Comparison of ENCODE assay signal across 17 cellular contexts in genomic region chr5:10261065-10261464, GRCh38. TPM values are rescaled to one million over a fixed set of nuclear protein-coding genes. Genes with fewer than 3 reads are reported as not detected.
DNase-seq lines count a peak whose midpoint lies in the region; ATAC-seq, FAIRE-seq and TF ChIP-seq lines count a peak whose summit lies in the region.
"Had no signal": no experiment of that assay in that cellular context is flagged by ENCODE, and none has a peak within 500 bp of the region (broad histone marks: within the 10 kb centered on the region; RNA-seq: fewer than 3 reads in every experiment).

No MANE protein-coding gene starts in this region.

- peaks cover 34% of the 10 kb centered on the region for H3K79me2 ChIP-seq in K562 (ENCODE audit: control insufficient read depth, insufficient read depth, low read length)
- H3K79me2 ChIP-seq in HepG2 (ENCODE audit: insufficient read depth, low read length), result peaks cover 8% of the 10 kb centered on the region

- DNase-seq in activated T-cell treated with anti-CD3 and anti-CD28 coated beads, Interleukin-2, amount 50 U/mL, for 24 hours, result no peak
- DNase-seq in activated T-cell treated with anti-CD3 and anti-CD28 coated beads, Interleukin-2, amount 50 U/mL, for 48 hours, result no peak
- DNase-seq in K562 (ENCODE audit: extremely low read depth in 1 of 4, low spot score in 3 of 4), result no peak
- no peak for DNase-seq in HepG2 (ENCODE audit: low spot score)
- DNase-seq in thyroid gland, result no peak
- DNase-seq in NCI-H345 (lab: John Stamatoyannopoulos, UW), result no peak
- DNase-seq in DMS53 (lab: John Stamatoyannopoulos, UW), result no peak
- DNase-seq: 8988T; CD4-positive, alpha-beta memory T cell; DMS153; DMS79 treated with DMSO at 0.1 percent for 48 hours; GF-D8; HCEC 1CT; KBM-7 had no signal

- CTCF ChIA-PET in K562 (lab: Yijun Ruan, JAX; ENCODE audit: low intra/inter-chr PET ratio), result no interaction called here
- CTCF ChIA-PET in HepG2 (lab: Yijun Ruan, JAX; ENCODE audit: low intra/inter-chr PET ratio, low total read pairs), result no interaction called here

- H2AFZ ChIP-seq in K562 (ENCODE audit: low read depth, low read length), result no peak overlapping the region
- H2AFZ ChIP-seq in HepG2 (ENCODE audit: low read length), result no peak overlapping the region

- H3K4me1 ChIP-seq in K562 (replicated peaks in 1 of 2; ENCODE audit: control insufficient read depth in 2 of 2, insufficient read depth in 2 of 2, low read length in 2 of 2) (peaks cover 0 to 6% of the 10 kb centered on the region in 2 experiments; a peak in 2 of 5 replicates), HepG2 (ENCODE audit: insufficient read depth, low read length) (peaks cover 45% of the 10 kb centered on the region), thyroid gland (peaks cover 0 to 27% of the 10 kb centered on the region in 2 donors)
- H3K4me1 ChIP-seq: BLaER1 had no signal

- H3K36me3 ChIP-seq in K562 (ENCODE audit: control insufficient read depth, insufficient read depth, low read length), result peaks cover 100% of the 10 kb centered on the region
- H3K36me3 ChIP-seq in HepG2 (replicated peaks in 1 of 2; ENCODE audit: control insufficient read depth in 1 of 2, insufficient read depth in 2 of 2, low read length in 2 of 2), result peaks cover 45 to 92% of the 10 kb centered on the region in 2 experiments
- peaks cover 78 to 90% of the 10 kb centered on the region in 2 donors for H3K36me3 ChIP-seq in thyroid gland

- intact Hi-C loops in K562 (cut with micrococcal nuclease) (no loop called here), HepG2 (cut with micrococcal nuclease; ENCODE audit: unreplicated experiment) (no loop called here), thyroid gland (cut with DNase I) (no loop called here)

- H3K27me3 ChIP-seq in K562 (ENCODE audit: control insufficient read depth in 2 of 2, insufficient read depth in 2 of 2, low read length in 2 of 2) (no peaks in the 10 kb centered on the region), HepG2 (ENCODE audit: control insufficient read depth in 1 of 2, insufficient read depth in 2 of 2, low read length in 2 of 2) (no peaks in the 10 kb centered on the region), thyroid gland (no peaks in the 10 kb centered on the region)
- H3K27me3 ChIP-seq: BLaER1 had no signal

- TF ChIP-seq POLR2A in K562 (conservative IDR thresholded peaks at IDR 0.05) (peak; percentile 32; the same call in 1 of the 2 replicates), HepG2 (IDR thresholded peaks at IDR 0.05; ENCODE audit: insufficient read depth in 1 of 2, low read depth in 2 of 2, low read length in 2 of 2) (no peak), thyroid gland (IDR thresholded peaks at IDR 0.05) (no peak)

- POLR2A ChIA-PET in K562 (lab: Yijun Ruan, JAX), result interaction anchor here (0.9 to 7.9 kb wide), 5 partner anchors 12 to 154 kb away, joined by 3 to 72 read pairs (median 5); partner anchors contain the start of genes ATPSCKMT and CCT5
- POLR2A ChIA-PET in HepG2 (lab: Yijun Ruan, JAX), result no interaction called here

- peaks cover 99% of the 10 kb centered on the region for H3K36me3 Mint-ChIP-seq in activated T-cell treated with anti-CD3 and anti-CD28 coated beads, Interleukin-2, amount 50 U/mL, for 24 hours (ENCODE audit: low read depth)

- TF ChIP-seq RAD21 in K562 (CRISPR knock-in tag; conservative IDR thresholded peaks at IDR 0.05 in 1 of 2, IDR thresholded peaks at IDR 0.05 in 1 of 2), result no peak
- TF ChIP-seq RAD21 in HepG2 (CRISPR knock-in tag; IDR thresholded peaks at IDR 0.05), result no peak

- ATAC-seq in K562 (no peak), HepG2 (no peak), GM21381 (IDR thresholded peaks at IDR 0.05; ENCODE audit: unreplicated experiment) (no peak)

- in situ Hi-C loops in K562 (cut with MboI), result no loop called here
- in situ Hi-C loops in HepG2 (cut with HindIII; ENCODE audit: extremely low pct_ligation_motif_present, low pct_unique_long_range_greater_than_20kb), result no loop called here

- WGBS in K562 (ENCODE audit: insufficient coverage, low coverage, missing lambda C conversion rate), result 85% methylated on average over 9 of the region's 9 CpGs
- WGBS in HepG2 (ENCODE audit: low lambda C conversion rate), result 89% methylated on average over 9 of the region's 9 CpGs
- WGBS in thyroid gland, 2 donors, result 84 to 86% methylated on average over 9 of the region's 9 CpGs

- no peaks in the 10 kb centered on the region for H3K9me3 Mint-ChIP-seq in activated T-cell treated with anti-CD3 and anti-CD28 coated beads, Interleukin-2, amount 50 U/mL, for 24 hours
- H3K9me3 Mint-ChIP-seq: CD14-positive monocyte; CD4-positive, alpha-beta memory T cell had no signal

- no TSS peak for BruUV-seq in K562 (replicated peaks; lab: Mats Ljungman, UMichigan)
- no TSS peak for BruUV-seq in HepG2 (replicated peaks; lab: Mats Ljungman, UMichigan)

- no peak overlapping the region for H3K4me2 ChIP-seq in K562 (ENCODE audit: insufficient read depth, low read length)
- no peak overlapping the region for H3K4me2 ChIP-seq in HepG2 (ENCODE audit: low read depth, low read length)
- H3K4me2 ChIP-seq: BLaER1 had no signal

- no peak for TF ChIP-seq CTCF in K562 (IDR thresholded peaks at IDR 0.05 in 2 of 3, conservative IDR thresholded peaks at IDR 0.05 in 1 of 3; ENCODE audit: insufficient read depth in 2 of 3, low read depth in 1 of 3, low read length in 3 of 3)
- no peak for TF ChIP-seq CTCF in HepG2 (CRISPR knock-in tag; IDR thresholded peaks at IDR 0.05)
- TF ChIP-seq CTCF in thyroid gland (IDR thresholded peaks at IDR 0.05), result no peak

- no peak overlapping the region for H3K9ac ChIP-seq in K562 (ENCODE audit: insufficient read depth in 1 of 2, low read depth in 2 of 2, low read length in 2 of 2)
- H3K9ac ChIP-seq in HepG2 (ENCODE audit: insufficient read depth, low read depth, low read length), result no peak overlapping the region
- H3K9ac ChIP-seq: BLaER1 had no signal

- peaks cover 29% of the 10 kb centered on the region for H3K4me1 Mint-ChIP-seq in activated T-cell treated with anti-CD3 and anti-CD28 coated beads, Interleukin-2, amount 50 U/mL, for 24 hours (ENCODE audit: low read depth)

- TF ChIP-seq EP300 in K562 (IDR thresholded peaks at IDR 0.05; ENCODE audit: low read length) (no peak), HepG2 (IDR thresholded peaks at IDR 0.05; ENCODE audit: low read depth in 2 of 2, low read length in 2 of 2) (no peak), HepG2 (CRISPR knock-in tag; IDR thresholded peaks at IDR 0.05; ENCODE audit: borderline replicate concordance) (no peak)

- H3K4me3 ChIP-seq in K562, result no peak overlapping the region
- no peak overlapping the region for H3K4me3 ChIP-seq in HepG2 (replicated peaks in 1 of 3; ENCODE audit: insufficient read depth in 1 of 3, low read depth in 2 of 3, low read length in 3 of 3)
- no peak overlapping the region for H3K4me3 ChIP-seq in thyroid gland (replicated peaks in 1 of 3)
- H3K4me3 ChIP-seq: BLaER1 had no signal

- peaks cover 26% of the 10 kb centered on the region for H4K20me1 ChIP-seq in K562 (replicated peaks; ENCODE audit: control insufficient read depth, insufficient read depth, low read length)
- H4K20me1 ChIP-seq in HepG2 (ENCODE audit: insufficient read depth, low read length), result peaks cover 8% of the 10 kb centered on the region; the same call in 1 of the 2 replicates

- H3K27ac ChIP-seq in K562 (ENCODE audit: extremely low read depth, low read depth, low read length), result no peak overlapping the region
- H3K27ac ChIP-seq in HepG2 (ENCODE audit: extremely low read length, insufficient read depth, low read length), result no peak overlapping the region
- H3K27ac ChIP-seq in thyroid gland, result peak overlapping the region in 2 of 3 donors; percentile 63 to 64
- H3K27ac ChIP-seq: BLaER1 had no signal

- H3K27ac Mint-ChIP-seq in activated T-cell treated with anti-CD3 and anti-CD28 coated beads, Interleukin-2, amount 50 U/mL, for 24 hours, result peak overlapping the region; percentile 84

- H3K27me3 Mint-ChIP-seq in activated T-cell treated with anti-CD3 and anti-CD28 coated beads, Interleukin-2, amount 50 U/mL, for 24 hours, result no peaks in the 10 kb centered on the region
- H3K27me3 Mint-ChIP-seq: CD4-positive, alpha-beta memory T cell had no signal

- peaks cover 6% of the 10 kb centered on the region for H3K9me1 ChIP-seq in K562 (ENCODE audit: control insufficient read depth, insufficient read depth, low read length)

- H3K9me3 ChIP-seq in K562 (replicated peaks; ENCODE audit: control insufficient read depth, insufficient read depth, low read depth, low read length), result no peaks in the 10 kb centered on the region
- no peaks in the 10 kb centered on the region for H3K9me3 ChIP-seq in HepG2 (ENCODE audit: low read length)
- H3K9me3 ChIP-seq in thyroid gland, result no peaks in the 10 kb centered on the region
- H3K9me3 ChIP-seq: BLaER1 had no signal

- FAIRE-seq in K562 (lab: Jason Lieb, UNC) (no peak), HepG2 (lab: Jason Lieb, UNC) (no peak)

- no peak overlapping the region for H3K4me3 Mint-ChIP-seq in activated T-cell treated with anti-CD3 and anti-CD28 coated beads, Interleukin-2, amount 50 U/mL, for 24 hours
- H3K4me3 Mint-ChIP-seq: CD14-positive monocyte; CD4-positive, alpha-beta memory T cell had no signal

RNA-seq across cellular contexts. Expression of gene CCT5, which starts 11.0 kb away (rescaled TPM):
- total RNA-seq in K562 (2011; cell fraction: chromatin; rRNA removed; ENCODE audit: low replicate concordance), result 239 and 473 TPM in 2 replicates
- 160 and 181 TPM in 2 replicates for total RNA-seq in K562 (2011; cell fraction: nucleolus; rRNA removed)
- total RNA-seq in K562 (2011; cell fraction: nucleoplasm; rRNA removed), result 271 and 310 TPM in 2 replicates
- total RNA-seq in K562 (2014; rRNA removed) (1,056 and 1,105 TPM in 2 replicates), K562 (2014; rRNA removed; fragmentation: Illumina TruSeq; extraction: Trizol) (1,310 and 1,339 TPM in 2 replicates), K562 (2015; rRNA removed; fragmentation: Illumina TruSeq; extraction: Trizol) (1,290 and 1,307 TPM in 2 replicates), K562 (2021) (782 and 792 TPM in 2 replicates), HepG2 (2016; rRNA removed; fragmentation: Illumina TruSeq; extraction: Trizol) (708 and 1,053 TPM in 2 replicates), thyroid gland (100 to 1,000 TPM; 104 to 201 (median 163) TPM)
- polyA plus RNA-seq in K562 (2011; rRNA removed) (773 and 1,153 TPM in 2 replicates), K562 (2014; fragmentation: Illumina TruSeq; extraction: Trizol) (1,097 and 1,170 TPM in 2 replicates), K562 (2014; fragmentation: Nextera tagmentation; extraction: Ambion mirVana) (1,000 to 10,000 TPM in 1 of 2 experiments, 100 to 1,000 TPM in 1; 926 to 1,606 TPM), K562 (2014; rRNA removed) (798 and 941 TPM in 2 replicates), HepG2 (2011; rRNA removed) (294 and 319 TPM in 2 replicates)
- 486 and 691 TPM in 2 replicates for polyA plus RNA-seq in K562 (2011; cell fraction: cytosol; rRNA removed)
- polyA plus RNA-seq in K562 (2011; cell fraction: nucleus; rRNA removed), result 304 and 417 TPM in 2 replicates
- polyA plus RNA-seq in K562 (2012), result 564 and 1,172 TPM in 2 replicates
- polyA minus RNA-seq in K562 (2011; rRNA and poly(A)+ RNA removed), result 2,049 and 2,472 TPM in 2 replicates
- 548 and 692 TPM in 2 replicates for polyA minus RNA-seq in K562 (2011; cell fraction: cytosol; rRNA and poly(A)+ RNA removed)
- 155 and 246 TPM in 2 replicates for polyA minus RNA-seq in K562 (2011; cell fraction: nucleus; rRNA and poly(A)+ RNA removed)
- 114 and 133 TPM in 2 replicates for total RNA-seq in HepG2 (2016; cell fraction: cytosol; rRNA removed; fragmentation: Illumina TruSeq; extraction: Trizol; ENCODE audit: low read depth)
- total RNA-seq in HepG2 (2016; cell fraction: insoluble cytoplasmic fraction; rRNA removed; fragmentation: Illumina TruSeq; extraction: Trizol), result 720 and 1,097 TPM in 2 replicates
- total RNA-seq in HepG2 (2016; cell fraction: membrane; rRNA removed; fragmentation: Illumina TruSeq; extraction: Trizol), result 191 and 222 TPM in 2 replicates
- 268 and 275 TPM in 2 replicates for total RNA-seq in HepG2 (2016; cell fraction: nucleus; rRNA removed; fragmentation: Illumina TruSeq; extraction: Trizol)
- 302 and 393 TPM in 2 replicates for polyA plus RNA-seq in HepG2 (2011; cell fraction: cytosol; rRNA removed)
- polyA plus RNA-seq in HepG2 (2011; cell fraction: nucleus; rRNA removed), result 114 and 130 TPM in 2 replicates
- 339 and 386 TPM in 2 replicates for polyA plus RNA-seq in HepG2 (2012)
- 82.0 and 88.3 TPM in 2 replicates for polyA plus RNA-seq in HepG2 (2016; cell fraction: cytosol; fragmentation: Illumina TruSeq; extraction: Trizol; ENCODE audit: low read depth)
- 785 and 829 TPM in 2 replicates for polyA plus RNA-seq in HepG2 (2016; cell fraction: insoluble cytoplasmic fraction; fragmentation: Illumina TruSeq; extraction: Trizol; ENCODE audit: low read depth)
- polyA plus RNA-seq in HepG2 (2016; cell fraction: membrane; fragmentation: Illumina TruSeq; extraction: Trizol; ENCODE audit: low read depth), result 96.5 and 109 TPM in 2 replicates
- 284 and 310 TPM in 2 replicates for polyA plus RNA-seq in HepG2 (2016; cell fraction: nucleus; fragmentation: Illumina TruSeq; extraction: Trizol; ENCODE audit: insufficient read depth, low read depth)
- polyA minus RNA-seq in HepG2 (2011; rRNA and poly(A)+ RNA removed; ENCODE audit: low replicate concordance), result 354 and 1,739 TPM in 2 replicates
- 264 and 280 TPM in 2 replicates for polyA minus RNA-seq in HepG2 (2011; cell fraction: cytosol; rRNA and poly(A)+ RNA removed)
- 179 and 238 TPM in 2 replicates for polyA minus RNA-seq in HepG2 (2011; cell fraction: nucleus; rRNA and poly(A)+ RNA removed)

RNA-seq across cellular contexts. Expression of gene ATPSCKMT, which starts 11.4 kb away (rescaled TPM):
- 63.3 and 105 TPM in 2 replicates for total RNA-seq in K562 (2011; cell fraction: chromatin; rRNA removed; ENCODE audit: low replicate concordance)
- total RNA-seq in K562 (2011; cell fraction: nucleolus; rRNA removed), result 33.5 and 38.3 TPM in 2 replicates
- 54.5 and 67.1 TPM in 2 replicates for total RNA-seq in K562 (2011; cell fraction: nucleoplasm; rRNA removed)
- 26.2 and 30.2 TPM in 2 replicates for total RNA-seq in K562 (2014; rRNA removed)
- 44.4 and 46.2 TPM in 2 replicates for total RNA-seq in K562 (2014; rRNA removed; fragmentation: Illumina TruSeq; extraction: Trizol)
- 29.5 and 32.4 TPM in 2 replicates for total RNA-seq in K562 (2015; rRNA removed; fragmentation: Illumina TruSeq; extraction: Trizol)
- total RNA-seq in K562 (2021), result 29.1 and 32.2 TPM in 2 replicates
- polyA plus RNA-seq in K562 (2011; rRNA removed), result 32.1 and 46.8 TPM in 2 replicates
- 11.9 and 39.5 TPM in 2 replicates for polyA plus RNA-seq in K562 (2011; cell fraction: cytosol; rRNA removed)
- polyA plus RNA-seq in K562 (2011; cell fraction: nucleus; rRNA removed), result 38.0 and 40.7 TPM in 2 replicates
- polyA plus RNA-seq in K562 (2012), result 22.4 and 28.9 TPM in 2 replicates
- polyA plus RNA-seq in K562 (2014; fragmentation: Illumina TruSeq; extraction: Trizol), result 36.9 and 41.1 TPM in 2 replicates
- polyA plus RNA-seq in K562 (2014; fragmentation: Nextera tagmentation; extraction: Ambion mirVana), result 10 to 100 TPM; 36.6 to 40.7 TPM
- 28.3 and 38.4 TPM in 2 replicates for polyA plus RNA-seq in K562 (2014; rRNA removed)
- 48.5 and 54.2 TPM in 2 replicates for polyA minus RNA-seq in K562 (2011; rRNA and poly(A)+ RNA removed)
- polyA minus RNA-seq in K562 (2011; cell fraction: cytosol; rRNA and poly(A)+ RNA removed), result 10.5 and 16.6 TPM in 2 replicates
- polyA minus RNA-seq in K562 (2011; cell fraction: nucleus; rRNA and poly(A)+ RNA removed), result 20.2 and 38.1 TPM in 2 replicates
- 12.1 and 15.0 TPM in 2 replicates for total RNA-seq in HepG2 (2016; rRNA removed; fragmentation: Illumina TruSeq; extraction: Trizol)
- 4.0 and 4.9 TPM in 2 replicates for total RNA-seq in HepG2 (2016; cell fraction: cytosol; rRNA removed; fragmentation: Illumina TruSeq; extraction: Trizol; ENCODE audit: low read depth)
- total RNA-seq in HepG2 (2016; cell fraction: insoluble cytoplasmic fraction; rRNA removed; fragmentation: Illumina TruSeq; extraction: Trizol), result 13.6 and 19.6 TPM in 2 replicates
- 4.1 and 5.4 TPM in 2 replicates for total RNA-seq in HepG2 (2016; cell fraction: membrane; rRNA removed; fragmentation: Illumina TruSeq; extraction: Trizol)
- 16.6 and 21.5 TPM in 2 replicates for total RNA-seq in HepG2 (2016; cell fraction: nucleus; rRNA removed; fragmentation: Illumina TruSeq; extraction: Trizol)
- 3.7 and 5.7 TPM in 2 replicates for polyA plus RNA-seq in HepG2 (2011; rRNA removed)
- polyA plus RNA-seq in HepG2 (2011; cell fraction: cytosol; rRNA removed), result 5.1 and 9.0 TPM in 2 replicates
- 3.9 and 7.9 TPM in 2 replicates for polyA plus RNA-seq in HepG2 (2011; cell fraction: nucleus; rRNA removed)
- polyA plus RNA-seq in HepG2 (2012), result 4.2 and 4.3 TPM in 2 replicates
- 1.1 and 1.9 TPM in 2 replicates for polyA plus RNA-seq in HepG2 (2016; cell fraction: cytosol; fragmentation: Illumina TruSeq; extraction: Trizol; ENCODE audit: low read depth)
- polyA plus RNA-seq in HepG2 (2016; cell fraction: insoluble cytoplasmic fraction; fragmentation: Illumina TruSeq; extraction: Trizol; ENCODE audit: low read depth), result 10.6 and 12.7 TPM in 2 replicates
- polyA plus RNA-seq in HepG2 (2016; cell fraction: membrane; fragmentation: Illumina TruSeq; extraction: Trizol; ENCODE audit: low read depth), result 2.4 and 2.7 TPM in 2 replicates
- 16.2 and 20.4 TPM in 2 replicates for polyA plus RNA-seq in HepG2 (2016; cell fraction: nucleus; fragmentation: Illumina TruSeq; extraction: Trizol; ENCODE audit: insufficient read depth, low read depth)
- polyA minus RNA-seq in HepG2 (2011; rRNA and poly(A)+ RNA removed; ENCODE audit: low replicate concordance), result 5.1 and 23.0 TPM in 2 replicates
- polyA minus RNA-seq in HepG2 (2011; cell fraction: cytosol; rRNA and poly(A)+ RNA removed), result 2.2 and 4.3 TPM in 2 replicates
- polyA minus RNA-seq in HepG2 (2011; cell fraction: nucleus; rRNA and poly(A)+ RNA removed), result 17.3 and 18.8 TPM in 2 replicates
- 10 to 100 TPM; 41.0 to 54.1 (median 49.6) TPM for total RNA-seq in thyroid gland

RNA-seq across cellular contexts. Expression of gene CMBL, which starts 46.6 kb away (rescaled TPM):
- 57.6 and 73.6 TPM in 2 replicates for total RNA-seq in K562 (2011; cell fraction: chromatin; rRNA removed; ENCODE audit: low replicate concordance)
- 41.8 and 51.0 TPM in 2 replicates for total RNA-seq in K562 (2011; cell fraction: nucleolus; rRNA removed)
- total RNA-seq in K562 (2011; cell fraction: nucleoplasm; rRNA removed), result 60.6 and 76.3 TPM in 2 replicates
- total RNA-seq in K562 (2014; rRNA removed), result 22.6 and 30.0 TPM in 2 replicates
- 68.2 and 86.7 TPM in 2 replicates for total RNA-seq in K562 (2014; rRNA removed; fragmentation: Illumina TruSeq; extraction: Trizol)
- 54.7 and 55.5 TPM in 2 replicates for total RNA-seq in K562 (2015; rRNA removed; fragmentation: Illumina TruSeq; extraction: Trizol)
- total RNA-seq in K562 (2021), result 119 and 121 TPM in 2 replicates
- polyA plus RNA-seq in K562 (2011; rRNA removed), result 183 and 192 TPM in 2 replicates
- polyA plus RNA-seq in K562 (2011; cell fraction: cytosol; rRNA removed), result 228 and 464 TPM in 2 replicates
- 27.2 and 28.4 TPM in 2 replicates for polyA plus RNA-seq in K562 (2011; cell fraction: nucleus; rRNA removed)
- 129 and 225 TPM in 2 replicates for polyA plus RNA-seq in K562 (2012)
- 140 and 144 TPM in 2 replicates for polyA plus RNA-seq in K562 (2014; fragmentation: Illumina TruSeq; extraction: Trizol)
- 10 to 100 TPM; 53.4 to 71.1 TPM for polyA plus RNA-seq in K562 (2014; fragmentation: Nextera tagmentation; extraction: Ambion mirVana)
- 109 and 128 TPM in 2 replicates for polyA plus RNA-seq in K562 (2014; rRNA removed)
- polyA minus RNA-seq in K562 (2011; rRNA and poly(A)+ RNA removed), result 176 TPM in 2 replicates
- 200 and 213 TPM in 2 replicates for polyA minus RNA-seq in K562 (2011; cell fraction: cytosol; rRNA and poly(A)+ RNA removed)
- 23.2 and 39.3 TPM in 2 replicates for polyA minus RNA-seq in K562 (2011; cell fraction: nucleus; rRNA and poly(A)+ RNA removed)
- total RNA-seq in HepG2 (2016; rRNA removed; fragmentation: Illumina TruSeq; extraction: Trizol), result 11.5 and 19.6 TPM in 2 replicates
- 5.2 TPM in 2 replicates for total RNA-seq in HepG2 (2016; cell fraction: cytosol; rRNA removed; fragmentation: Illumina TruSeq; extraction: Trizol; ENCODE audit: low read depth)
- total RNA-seq in HepG2 (2016; cell fraction: insoluble cytoplasmic fraction; rRNA removed; fragmentation: Illumina TruSeq; extraction: Trizol), result 10.8 and 20.2 TPM in 2 replicates
- 16.6 and 16.8 TPM in 2 replicates for total RNA-seq in HepG2 (2016; cell fraction: membrane; rRNA removed; fragmentation: Illumina TruSeq; extraction: Trizol)
- 6.0 and 7.0 TPM in 2 replicates for total RNA-seq in HepG2 (2016; cell fraction: nucleus; rRNA removed; fragmentation: Illumina TruSeq; extraction: Trizol)
- 12.7 and 17.0 TPM in 2 replicates for polyA plus RNA-seq in HepG2 (2011; rRNA removed)
- polyA plus RNA-seq in HepG2 (2011; cell fraction: cytosol; rRNA removed), result 17.0 and 27.6 TPM in 2 replicates
- polyA plus RNA-seq in HepG2 (2011; cell fraction: nucleus; rRNA removed), result 4.1 and 7.8 TPM in 2 replicates
- 16.9 and 18.5 TPM in 2 replicates for polyA plus RNA-seq in HepG2 (2012)
- polyA plus RNA-seq in HepG2 (2016; cell fraction: cytosol; fragmentation: Illumina TruSeq; extraction: Trizol; ENCODE audit: low read depth), result 9.6 and 10.7 TPM in 2 replicates
- polyA plus RNA-seq in HepG2 (2016; cell fraction: insoluble cytoplasmic fraction; fragmentation: Illumina TruSeq; extraction: Trizol; ENCODE audit: low read depth), result 42.7 and 43.4 TPM in 2 replicates
- 22.0 and 22.7 TPM in 2 replicates for polyA plus RNA-seq in HepG2 (2016; cell fraction: membrane; fragmentation: Illumina TruSeq; extraction: Trizol; ENCODE audit: low read depth)
- polyA plus RNA-seq in HepG2 (2016; cell fraction: nucleus; fragmentation: Illumina TruSeq; extraction: Trizol; ENCODE audit: insufficient read depth, low read depth), result 16.1 and 16.6 TPM in 2 replicates
- 30.1 and 125 TPM in 2 replicates for polyA minus RNA-seq in HepG2 (2011; rRNA and poly(A)+ RNA removed; ENCODE audit: low replicate concordance)
- polyA minus RNA-seq in HepG2 (2011; cell fraction: cytosol; rRNA and poly(A)+ RNA removed), result 17.9 and 19.5 TPM in 2 replicates
- polyA minus RNA-seq in HepG2 (2011; cell fraction: nucleus; rRNA and poly(A)+ RNA removed), result 4.9 and 8.1 TPM in 2 replicates
- 10 to 100 TPM; 10.3 to 32.0 (median 23.4) TPM for total RNA-seq in thyroid gland

Comparison
In these comparisons a context has a peak if more than half of its experiments do, and no peak if none do; other contexts are left out.
1. H3K27ac ChIP-seq: peak in thyroid gland (2 of 3); none in K562 (single experiment) and HepG2 (single experiment).